In the genomic region with DNA sequence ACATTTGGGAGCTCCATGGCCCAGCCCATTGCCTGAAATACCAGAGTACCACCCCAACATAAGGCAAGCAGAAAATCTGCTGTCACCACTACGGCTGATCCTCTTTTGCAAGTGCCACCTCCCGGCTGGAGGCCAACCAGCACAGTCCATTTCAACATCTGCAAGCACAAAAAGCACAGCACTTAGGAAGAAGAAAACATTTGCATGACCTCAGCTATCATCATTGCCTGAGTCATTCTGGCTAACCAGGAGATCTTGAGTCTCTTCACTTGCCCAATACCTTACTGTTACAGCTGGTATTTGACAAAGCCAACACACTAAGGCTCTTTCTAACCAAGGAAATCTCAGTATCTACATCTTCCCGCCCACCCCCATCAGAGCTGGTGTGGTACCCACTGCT, we compare ENCODE assay signal across 14 cellular contexts. TPM values are rescaled to one million over a fixed set of nuclear protein-coding genes. Genes with fewer than 3 reads are reported as not detected.
DNase-seq lines count a peak whose midpoint lies in the region; ATAC-seq, FAIRE-seq and TF ChIP-seq lines count a peak whose summit lies in the region.
"Had no signal": no experiment of that assay in that cellular context is flagged by ENCODE, and none has a peak within 500 bp of the region (broad histone marks: within the 10 kb centered on the region; RNA-seq: fewer than 3 reads in every experiment).

No MANE protein-coding gene starts in this region.

- no peak for FAIRE-seq in kidney (lab: Jason Lieb, UNC)

- POLR2A ChIA-PET in WTC11 (lab: Charles Lee), result no interaction called here

- no peak overlapping the region for H3K9ac ChIP-seq in kidney (ENCODE audit: low read length in 2 of 2)
- H3K9ac ChIP-seq: BLaER1 had no signal

- DNase-seq in left ventricle myocardium superior (no peak), Right ventricle myocardium superior (no peak), WTC11 (ENCODE audit: low spot score) (no peak), glomerular visceral epithelial cell (ENCODE audit: extremely low spot score) (peak; percentile 65), middle frontal gyrus (ENCODE audit: extremely low spot score, low spot score) (no peak), NCI-H1105 (lab: John Stamatoyannopoulos, UW) (no peak), kidney (no peak)
- no peak for DNase-seq in stimulated activated CD4-positive, alpha-beta T cell treated with anti-CD3 and anti-CD28 coated beads, Interleukin-1b, Interleukin-23, amount 100 ng/mL, for 48 hours
- DNase-seq: effector CD8-positive, alpha-beta T cell; NCI-H774; stimulated activated CD8-positive, alpha-beta memory T cell treated with anti-CD3 and anti-CD28 coated beads, Interleukin-4, amount 100 ng/mL, for 48 hours had no signal

- H3K4me3 ChIP-seq in kidney (ENCODE audit: low read length in 2 of 2), result no peak overlapping the region
- H3K4me3 ChIP-seq: BLaER1, HAP-1 had no signal

- no peaks in the 10 kb centered on the region for H3K9me3 ChIP-seq in kidney (ENCODE audit: control insufficient read depth in 1 of 2, low read length in 2 of 2)

- H3K36me3 ChIP-seq in kidney (ENCODE audit: control insufficient read depth in 1 of 2, insufficient read depth in 2 of 2, low read length in 2 of 2), result peaks cover 0 to 3% of the 10 kb centered on the region in 2 donors
- H3K36me3 ChIP-seq: HAP-1 had no signal

- CTCF ChIA-PET in WTC11 (lab: Charles Lee), result no interaction called here

- H3K36me3 Mint-ChIP-seq in WTC11, result peaks cover 32% of the 10 kb centered on the region

- H3K9me3 Mint-ChIP-seq in WTC11, result peaks cover 25% of the 10 kb centered on the region

- no peaks in the 10 kb centered on the region for H3K4me1 ChIP-seq in kidney (ENCODE audit: control insufficient read depth in 1 of 2, insufficient read depth in 1 of 2, low read depth in 1 of 2, low read length in 2 of 2)
- H3K4me1 ChIP-seq: BLaER1, HAP-1 had no signal

- H3K27me3 Mint-ChIP-seq in WTC11 (ENCODE audit: low read depth), result no peaks in the 10 kb centered on the region; the same call in 1 of the 2 replicates
- H3K27me3 Mint-ChIP-seq: activated naive CD8-positive, alpha-beta T cell treated with anti-CD3 and anti-CD28 coated beads, Interleukin-2, amount 10 ng/mL, durations not matched to agents 7 days and 5 days had no signal

- H3K27ac Mint-ChIP-seq in WTC11, result no peak overlapping the region
- H3K27ac Mint-ChIP-seq: activated naive CD8-positive, alpha-beta T cell treated with anti-CD3 and anti-CD28 coated beads, Interleukin-2, amount 10 ng/mL, durations not matched to agents 7 days and 5 days had no signal

- no peak overlapping the region for H3K4me3 Mint-ChIP-seq in WTC11
- H3K4me3 Mint-ChIP-seq: activated naive CD8-positive, alpha-beta T cell treated with anti-CD3 and anti-CD28 coated beads, Interleukin-2, amount 10 ng/mL, durations not matched to agents 7 days and 5 days had no signal

- TF ChIP-seq CTCF in WTC11 (IDR thresholded peaks at IDR 0.05) (no peak), kidney (IDR thresholded peaks at IDR 0.05; ENCODE audit: borderline replicate concordance, extremely low read depth, insufficient read depth) (no peak)

- no peaks in the 10 kb centered on the region for H3K4me1 Mint-ChIP-seq in WTC11

- H3K27ac ChIP-seq in kidney (ENCODE audit: low read depth in 2 of 2, low read length in 2 of 2), result no peak overlapping the region
- H3K27ac ChIP-seq: BLaER1 had no signal

- ATAC-seq in left ventricle myocardium superior (peak; percentile 41), Right ventricle myocardium superior (ENCODE audit: poor library complexity) (no peak), WTC11 (no peak)

- intact Hi-C loops in left ventricle myocardium superior (cut with micrococcal nuclease) (no loop called here), Right ventricle myocardium superior (cut with DNase I) (no loop called here), kidney (cut with DNase I) (no loop called here)

TF ChIP-seq in WTC11, 78 proteins besides CTCF, POLR2A, EP300 and RAD21:
- TF ChIP-seq GRHL2 (CRISPR knock-in tag; IDR thresholded peaks at IDR 0.05; ENCODE audit: insufficient replicate concordance, severe bottlenecking), result no peak
- 0 out of 2 replicates have a peak, but pooled peaks have one; percentile 56 for TF ChIP-seq ZNF317 (CRISPR knock-in tag; IDR thresholded peaks at IDR 0.05; ENCODE audit: borderline replicate concordance, low read depth)
TF ChIP-seq in WTC11: peak in this region for 1.

RNA-seq across cellular contexts. Expression of a gene that starts 55.9 kb away (rescaled TPM):
- total RNA-seq in left ventricle myocardium superior (215 TPM), Right ventricle myocardium superior (185 TPM), WTC11 (2021) (10.3 to 13.3 TPM (median 11.3 TPM) in 3 replicates), kidney (65.5 TPM)
- polyA plus RNA-seq in kidney (ENCODE audit: insufficient read depth, low read depth, low replicate concordance), result 17.3 TPM
